24 cellular contexts compared by ENCODE assay signal in genomic region chr4:74555231-74555630, GRCh38.
DNase-seq lines count a peak whose midpoint lies in the region; ATAC-seq and TF ChIP-seq lines count a peak whose summit lies in the region.
"Had no signal": no experiment of that assay in that cellular context is flagged by ENCODE, and none has a peak within 500 bp of the region (broad histone marks: within the 10 kb centered on the region; RNA-seq: fewer than 3 reads in every experiment).

No MANE protein-coding gene starts in this region.

- H3K27me3 Mint-ChIP-seq in HFFc6 (ENCODE audit: insufficient read depth), result no peaks in the 10 kb centered on the region; the same call in 1 of the 2 replicates
- H3K27me3 Mint-ChIP-seq: B cell, IgD-negative memory B cell, T-cell, type B pancreatic cell had no signal

- H3K4me3 ChIP-seq in astrocyte of the cerebellum (ENCODE audit: low read depth, low read length), result no peak overlapping the region
- H3K4me3 ChIP-seq: esophagus squamous epithelium, heart right ventricle had no signal

- no peaks in the 10 kb centered on the region for H3K36me3 Mint-ChIP-seq in HFFc6 (ENCODE audit: low read depth)
- H3K36me3 Mint-ChIP-seq: IgD-negative memory B cell, mesothelial cell of epicardium, T-cell, type B pancreatic cell had no signal

- no peaks in the 10 kb centered on the region for H3K27me3 ChIP-seq in foreskin keratinocyte
- H3K27me3 ChIP-seq: esophagus squamous epithelium, heart right ventricle had no signal

- H3K27ac Mint-ChIP-seq in HFFc6, result no peak overlapping the region
- H3K27ac Mint-ChIP-seq: B cell, IgD-negative memory B cell, mesothelial cell of epicardium, nephron, T-cell, type B pancreatic cell had no signal

- no peak for TF ChIP-seq CTCF in HFFc6 (IDR thresholded peaks at IDR 0.05)
- TF ChIP-seq CTCF in astrocyte of the cerebellum (IDR thresholded peaks at IDR 0.05; ENCODE audit: low read depth, low read length, missing control alignments), result no peak
- TF ChIP-seq CTCF in foreskin keratinocyte (conservative IDR thresholded peaks at IDR 0.05), result no peak

- intact Hi-C loops in cardiac septum (cut with DNase I), result no loop called here

- no peak overlapping the region for H3K4me3 Mint-ChIP-seq in HFFc6
- H3K4me3 Mint-ChIP-seq: B cell, IgD-negative memory B cell, mesothelial cell of epicardium, nephron, T-cell, type B pancreatic cell had no signal

- ATAC-seq in foreskin keratinocyte, result peak; percentile 89
- ATAC-seq: heart right ventricle; stimulated activated naive CD8-positive, alpha-beta T cell treated with anti-CD3 and anti-CD28 coated beads, Interleukin-15, Interleukin-2, amounts not matched to agents 100 U/mL and 50 U/mL, for 24 hours; T-cell had no signal

- H3K4me1 Mint-ChIP-seq in HFFc6 (ENCODE audit: low read depth), result peaks cover 10% of the 10 kb centered on the region
- H3K4me1 Mint-ChIP-seq: B cell, IgD-negative memory B cell, mesothelial cell of epicardium, nephron, T-cell had no signal

- in situ Hi-C loops in Caki2 (cut with HindIII; ENCODE audit: low pct_unique_long_range_greater_than_20kb, low sequenced_read_pairs), result no loop called here
- in situ Hi-C loops in astrocyte of the cerebellum (cut with HindIII; ENCODE audit: low sequenced_read_pairs), result no loop called here

- H3K27ac ChIP-seq in foreskin keratinocyte, result no peak overlapping the region
- H3K27ac ChIP-seq: esophagus squamous epithelium, heart right ventricle, parathyroid adenoma had no signal

- DNase-seq in Caki2 (ENCODE audit: low read depth), result peak; percentile 73
- DNase-seq in HFFc6, result peak; percentile 32
- peak; percentile 80 for DNase-seq in astrocyte of the cerebellum (ENCODE audit: low read depth)
- DNase-seq in foreskin keratinocyte, result peak; percentile 59 to 74
- DNase-seq in NCI-H146 treated with DMSO at 0.1 percent for 48 hours (lab: John Stamatoyannopoulos, UW; ENCODE audit: unreplicated experiment), result no peak
- no peak for DNase-seq in cardiac septum (ENCODE audit: low spot score)
- no peak for DNase-seq in GF-D8 (lab: John Stamatoyannopoulos, UW)
- no peak for DNase-seq in stimulated activated CD4-positive, alpha-beta T cell treated with anti-CD3 and anti-CD28 coated beads, Interleukin-2, amount 100 ng/mL, for 24 hours
- DNase-seq: activated CD4-positive, alpha-beta T cell treated with anti-CD3 and anti-CD28 coated beads for 48 hours; central memory CD4-positive, alpha-beta T cell; esophagus squamous epithelium; H7; heart right ventricle; NCI-H1694 treated with DMSO at 0.1 percent for 48 hours; NCI-H524; SHP77 treated with DMSO at 0.1 percent for 48 hours; stimulated activated naive CD8-positive, alpha-beta T cell treated with anti-CD3 and anti-CD28 coated beads, Interleukin-15, Interleukin-2, amounts not matched to agents 100 U/mL and 50 U/mL, for 24 hours; T-cell had no signal

- H3K4me1 ChIP-seq in foreskin keratinocyte, result no peaks in the 10 kb centered on the region
- H3K4me1 ChIP-seq: esophagus squamous epithelium, heart right ventricle, parathyroid adenoma had no signal

- no peaks in the 10 kb centered on the region for H3K9me3 Mint-ChIP-seq in HFFc6
- H3K9me3 Mint-ChIP-seq: IgD-negative memory B cell had no signal

Comparison
In these comparisons a context has a peak if more than half of its experiments do, and no peak if none do; other contexts are left out.
1. DNase-seq: peak in Caki2 (single experiment), HFFc6 (single experiment), astrocyte of the cerebellum (single experiment) and foreskin keratinocyte (2 of 2); none in NCI-H146 treated with DMSO at 0.1 percent for 48 hours (single experiment), cardiac septum (single experiment), GF-D8 (single experiment) and stimulated activated CD4-positive, alpha-beta T cell treated with anti-CD3 and anti-CD28 coated beads, Interleukin-2, amount 100 ng/mL, for 24 hours (0 of 2).